Comparison of ENCODE assay signal across 2 cellular contexts in genomic region chr12:26719852-26720251, GRCh38.
TF ChIP-seq lines count a peak whose summit lies in the region.

No MANE protein-coding gene starts in this region.

TF ChIP-seq in IMR-90, 13 proteins besides CTCF, POLR2A, EP300 and RAD21:
- no peak for TF ChIP-seq NFE2L2 (IDR thresholded peaks at IDR 0.05; ENCODE audit: low read depth, low read length)
- TF ChIP-seq MAZ (IDR thresholded peaks at IDR 0.05; ENCODE audit: borderline replicate concordance, low read depth, low read length): no peak
- no peak for TF ChIP-seq CHD1 (IDR thresholded peaks at IDR 0.05; ENCODE audit: low read depth, low read length)
- TF ChIP-seq RFX5 (IDR thresholded peaks at IDR 0.05; ENCODE audit: low read depth, low read length): no peak
- TF ChIP-seq USF2 (IDR thresholded peaks at IDR 0.05; ENCODE audit: low read depth, low read length): no peak
- no peak for TF ChIP-seq MAFK (IDR thresholded peaks at IDR 0.05; ENCODE audit: low read depth, low read length)
- no peak for TF ChIP-seq RCOR1 (IDR thresholded peaks at IDR 0.05; ENCODE audit: insufficient replicate concordance, low read length)
- TF ChIP-seq BHLHE40 (IDR thresholded peaks at IDR 0.05; ENCODE audit: low read depth, low read length): no peak
- no peak for TF ChIP-seq SMC3 (IDR thresholded peaks at IDR 0.05; ENCODE audit: low read depth, low read length)
- TF ChIP-seq FOS (IDR thresholded peaks at IDR 0.05; ENCODE audit: low read depth, low read length): no peak
- no peak for TF ChIP-seq CEBPB (IDR thresholded peaks at IDR 0.05; ENCODE audit: low read depth, low read length)
- TF ChIP-seq MXI1 (IDR thresholded peaks at IDR 0.05; ENCODE audit: borderline replicate concordance, low read depth, low read length): no peak
- no peak for TF ChIP-seq ELK1 (IDR thresholded peaks at IDR 0.05; ENCODE audit: borderline replicate concordance, low read depth, low read length)

TF ChIP-seq in GM12878, 131 proteins besides CTCF, POLR2A, EP300 and RAD21:
- TF ChIP-seq ZBTB11 (CRISPR knock-in tag; IDR thresholded peaks at IDR 0.05) (no peak), RELB (IDR thresholded peaks at IDR 0.05; ENCODE audit: low read depth) (no peak), EGR1 (IDR thresholded peaks at IDR 0.05; ENCODE audit: borderline replicate concordance in 1 of 2, low read depth in 2 of 2, low read length in 2 of 2) (no peak), CBFB (IDR thresholded peaks at IDR 0.05; ENCODE audit: low read depth) (no peak), SUZ12 (IDR thresholded peaks at IDR 0.05; ENCODE audit: unreplicated experiment) (no peak), SMAD5 (IDR thresholded peaks at IDR 0.05; ENCODE audit: low read depth) (no peak), SIN3A (IDR thresholded peaks at IDR 0.05; ENCODE audit: low read depth, low read length) (no peak), TCF12 (IDR thresholded peaks at IDR 0.05; ENCODE audit: low read depth, low read length) (no peak), ZNF274 (IDR thresholded peaks at IDR 0.05; ENCODE audit: insufficient read depth, insufficient read length) (no peak), NR2C2 (IDR thresholded peaks at IDR 0.05; ENCODE audit: borderline replicate concordance, control insufficient read depth, insufficient read length, low read depth) (no peak), FOXM1 (IDR thresholded peaks at IDR 0.05; ENCODE audit: low read depth, low read length) (no peak), MTA2 (IDR thresholded peaks at IDR 0.05; ENCODE audit: low read depth) (no peak), SUPT20H (IDR thresholded peaks at IDR 0.05; ENCODE audit: borderline replicate concordance, control insufficient read depth, low read depth, low read length) (no peak)
